ENCODE assay signal across 31 cellular contexts in genomic region chr10:44280615-44281014, GRCh38.
DNase-seq lines count a peak whose midpoint lies in the region; ATAC-seq and TF ChIP-seq lines count a peak whose summit lies in the region.
"Had no signal": no experiment of that assay in that cellular context is flagged by ENCODE, and none has a peak within 500 bp of the region (broad histone marks: within the 10 kb centered on the region; RNA-seq: fewer than 3 reads in every experiment).

No MANE protein-coding gene starts in this region.

- H3K9me3 ChIP-seq in sigmoid colon = peaks cover 0 to 5% (median 0%) of the 10 kb centered on the region in 4 donors
- H3K9me3 ChIP-seq: colonic mucosa, lower lobe of right lung, mucosa of descending colon, ovary had no signal

- no peak for TF ChIP-seq CTCF in sigmoid colon (IDR thresholded peaks at IDR 0.05)

- no peak for TF ChIP-seq POLR2A in sigmoid colon (IDR thresholded peaks at IDR 0.05)

- no peaks in the 10 kb centered on the region for H3K27me3 ChIP-seq in sigmoid colon
- H3K27me3 ChIP-seq: colonic mucosa, ovary, spleen had no signal

- peak; percentile 70 for ATAC-seq in Right ventricle myocardium superior (ENCODE audit: poor library complexity)
- no peak for ATAC-seq in HG02981 (IDR thresholded peaks at IDR 0.05; ENCODE audit: unreplicated experiment)
- no peak for ATAC-seq in left colon
- ATAC-seq: HCT116, lower lobe of right lung, mucosa of descending colon, T-cell had no signal

- intact Hi-C loops in Right ventricle myocardium superior (cut with DNase I) (no loop called here), cardiac septum (cut with DNase I) (no loop called here), sigmoid colon (cut with DNase I) (no loop called here), left colon (cut with DNase I, micrococcal nuclease) (no loop called here)

- peaks cover 0 to 22% (median 6%) of the 10 kb centered on the region in 4 donors for H3K4me1 ChIP-seq in sigmoid colon
- H3K4me1 ChIP-seq: colonic mucosa, lower lobe of right lung, spleen had no signal

- no peak for TF ChIP-seq EP300 in sigmoid colon (IDR thresholded peaks at IDR 0.05)

- DNase-seq in Right ventricle myocardium superior (peak; percentile 44), cardiac septum (ENCODE audit: low spot score) (no peak), fibroblast of peridontal ligament (ENCODE audit: extremely low read depth) (peak; percentile 82), sigmoid colon (peak; percentile 77), nucleus accumbens (lab: John Stamatoyannopoulos, UW) (no peak), NCI-H187 (lab: John Stamatoyannopoulos, UW) (no peak), left colon (no peak)
- DNase-seq: activated CD4-positive, alpha-beta T cell treated with anti-CD3 and anti-CD28 coated beads, Interleukin-2, amount 50 U/mL, for 4 hours; activated CD4-positive, CD25-positive, alpha-beta regulatory T cell; activated CD8-positive, alpha-beta memory T cell treated with anti-CD3 and anti-CD28 coated beads, Interleukin-2, amount 50 U/mL, for 4 hours; activated naive CD4-positive, alpha-beta T cell treated with anti-CD3 and anti-CD28 coated beads, Interleukin-2, amount 50 U/mL, for 16 hours; amygdala; CD8-positive, alpha-beta memory T cell; colonic mucosa; effector CD8-positive, alpha-beta T cell; erythroblast; GDM1; islet precursor cell; KBM-7; lower lobe of right lung; MM.1S; mucosa of descending colon; NCI-H2081 treated with DMSO at 0.1 percent for 48 hours; NCI-H226; NCI-H69; retina; spleen; T-cell had no signal

- H3K36me3 ChIP-seq in sigmoid colon = no peaks in the 10 kb centered on the region
- H3K36me3 ChIP-seq: colonic mucosa, lower lobe of right lung, ovary, spleen had no signal

- 86 to 92% methylated on average over 4 of the region's 4 CpGs for WGBS in sigmoid colon, 2 donors

- H3K4me3 ChIP-seq in sigmoid colon = no peak overlapping the region
- H3K4me3 ChIP-seq: colonic mucosa, lower lobe of right lung, mucosa of descending colon, ovary, spleen had no signal

- peak overlapping the region in 3 of 4 donors; percentile 31 to 45 (median 31) for H3K27ac ChIP-seq in sigmoid colon
- H3K27ac ChIP-seq: colonic mucosa, lower lobe of right lung, ovary, spleen had no signal

Comparison
In these comparisons a context has a peak if more than half of its experiments do, and no peak if none do; other contexts are left out.
1. DNase-seq: peak in Right ventricle myocardium superior (single experiment), fibroblast of peridontal ligament (single experiment) and sigmoid colon (single experiment); none in cardiac septum (single experiment), nucleus accumbens (0 of 56), NCI-H187 (0 of 2) and left colon (0 of 2).